Comparison of ENCODE assay signal across 9 cellular contexts in the genomic region with DNA sequence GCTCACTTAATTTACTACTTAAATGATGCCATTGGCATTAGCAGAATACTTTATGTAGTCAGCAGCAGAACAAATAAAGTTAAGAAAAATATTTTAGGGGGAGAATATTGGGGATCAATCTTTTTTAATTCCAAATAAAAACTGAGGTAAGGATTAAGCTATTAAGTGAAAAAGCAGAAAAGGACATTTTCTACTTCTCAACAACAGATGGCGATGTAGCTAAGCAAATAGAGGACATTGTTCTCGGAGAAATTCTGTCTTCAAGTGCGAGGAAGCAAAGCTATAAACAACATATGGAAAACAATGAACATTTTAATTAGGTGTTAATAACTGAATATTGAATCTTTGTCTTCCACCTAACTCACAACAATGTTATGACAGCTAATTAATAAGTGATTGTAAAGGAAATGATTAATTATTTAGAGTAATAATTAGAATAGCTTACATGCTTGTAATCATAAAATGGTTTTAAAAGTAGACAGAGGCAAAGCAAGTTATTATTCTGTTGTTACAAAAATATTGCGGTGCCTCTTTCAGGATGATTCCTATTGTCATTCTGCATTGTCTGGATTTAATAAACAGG. TPM values are rescaled to one million over a fixed set of nuclear protein-coding genes. Genes with fewer than 3 reads are reported as not detected.
DNase-seq lines count a peak whose midpoint lies in the region; ATAC-seq and TF ChIP-seq lines count a peak whose summit lies in the region.
"Had no signal": no experiment of that assay in that cellular context is flagged by ENCODE, and none has a peak within 500 bp of the region (broad histone marks: within the 10 kb centered on the region; RNA-seq: fewer than 3 reads in every experiment).

No MANE protein-coding gene starts in this region.

- no peak overlapping the region for H2AK5ac ChIP-seq in mesendoderm (ENCODE audit: low read length)

- no peaks in the 10 kb centered on the region for H3K36me3 ChIP-seq in mesendoderm (ENCODE audit: control insufficient read depth, insufficient read depth, low read length)

- no peak overlapping the region for H3K18ac ChIP-seq in mesendoderm (ENCODE audit: low read length)

- peak; percentile 32 for TF ChIP-seq CTCF in GM20000 (IDR thresholded peaks at IDR 0.05; ENCODE audit: extremely low read depth, missing control alignments)

- H3K4me3 ChIP-seq in mesendoderm (ENCODE audit: low read length) = no peak overlapping the region

- no peak overlapping the region for H4K5ac ChIP-seq in mesendoderm (ENCODE audit: low read length)

- no peaks in the 10 kb centered on the region for H3K27me3 ChIP-seq in mesendoderm (ENCODE audit: insufficient read depth, low read length, poor library complexity)

- H2BK120ac ChIP-seq in mesendoderm (ENCODE audit: low read depth, low read length) = no peak overlapping the region

- no peak overlapping the region for H3K23ac ChIP-seq in mesendoderm (ENCODE audit: low read length)

- no peak overlapping the region for H2BK5ac ChIP-seq in mesendoderm (ENCODE audit: low read length)

- no peak overlapping the region for H3K9ac ChIP-seq in mesendoderm (ENCODE audit: low read length)

- DNase-seq in Ammon's horn (ENCODE audit: low spot score) (peak; percentile 58), GM20000 (ENCODE audit: low spot score) (peak; percentile 37), NCI-H460 (ENCODE audit: extremely low read depth, low read depth) (peak; percentile 22), cerebellum (ENCODE audit: low spot score) (peak; percentile 38), mesendoderm (peak; percentile 51)
- no peak for DNase-seq in effector CD4-positive, alpha-beta T cell

- no peaks in the 10 kb centered on the region for H3K4me1 ChIP-seq in mesendoderm (ENCODE audit: control insufficient read depth, low read depth, low read length)

- H4K8ac ChIP-seq in mesendoderm (ENCODE audit: low read depth, low read length) = no peak overlapping the region

- H3K79me2 ChIP-seq in mesendoderm (ENCODE audit: control insufficient read depth, insufficient read depth, low read length) = no peaks in the 10 kb centered on the region

- no peak overlapping the region for H2BK15ac ChIP-seq in mesendoderm (replicated peaks; ENCODE audit: low read depth)

- H3K79me1 ChIP-seq in mesendoderm (ENCODE audit: low read length) = no peaks in the 10 kb centered on the region

- H3K4ac ChIP-seq in mesendoderm (ENCODE audit: low read depth, low read length) = no peak overlapping the region

- ATAC-seq in GM19324 (IDR thresholded peaks at IDR 0.05; ENCODE audit: low FRiP score, unreplicated experiment) (no peak), GM18517 (IDR thresholded peaks at IDR 0.05; ENCODE audit: unreplicated experiment) (no peak)

- no peak overlapping the region for H3K4me2 ChIP-seq in mesendoderm (ENCODE audit: low read length)

- no peak overlapping the region for H3K27ac ChIP-seq in mesendoderm (ENCODE audit: low read depth, low read length)
- H3K27ac ChIP-seq: HL-60 had no signal

- H3K56ac ChIP-seq in mesendoderm (ENCODE audit: low read length) = no peak overlapping the region

- no CpG with 5 or more reads among the region's 4 CpGs for WGBS in mesendoderm (ENCODE audit: extremely low coverage, insufficient coverage, low lambda C conversion rate)

RNA-seq across cellular contexts. Expression of gene CCDC93, which starts 32.8 kb away (rescaled TPM):
- 13.5 and 17.0 TPM in 2 replicates for total RNA-seq in NCI-H460 (2014; rRNA removed; shearing (Covaris generic))
- polyA plus RNA-seq in NCI-H460 (2014; cell fraction: nucleus; rRNA removed) = 27.9 and 42.6 TPM in 2 replicates
- 54.8 TPM for total RNA-seq in cerebellum
- 9.4 TPM for polyA plus RNA-seq in mesendoderm (2013, experiment 1 of 2)
- 11.3 TPM for polyA plus RNA-seq in mesendoderm (2013, experiment 2 of 2)

RNA-seq across cellular contexts. Expression of gene INSIG2, which starts 41.6 kb away (rescaled TPM):
- 7.1 and 7.9 TPM in 2 replicates for total RNA-seq in NCI-H460 (2014; rRNA removed; shearing (Covaris generic))
- polyA plus RNA-seq in NCI-H460 (2014; cell fraction: nucleus; rRNA removed) = 5.6 and 6.9 TPM in 2 replicates
- 28.4 TPM for total RNA-seq in cerebellum
- 3.3 TPM for polyA plus RNA-seq in mesendoderm (2013, experiment 1 of 2)
- polyA plus RNA-seq in mesendoderm (2013, experiment 2 of 2) = 2.9 TPM
